Comparison of ENCODE assay signal across 2 cellular contexts in the genomic region with DNA sequence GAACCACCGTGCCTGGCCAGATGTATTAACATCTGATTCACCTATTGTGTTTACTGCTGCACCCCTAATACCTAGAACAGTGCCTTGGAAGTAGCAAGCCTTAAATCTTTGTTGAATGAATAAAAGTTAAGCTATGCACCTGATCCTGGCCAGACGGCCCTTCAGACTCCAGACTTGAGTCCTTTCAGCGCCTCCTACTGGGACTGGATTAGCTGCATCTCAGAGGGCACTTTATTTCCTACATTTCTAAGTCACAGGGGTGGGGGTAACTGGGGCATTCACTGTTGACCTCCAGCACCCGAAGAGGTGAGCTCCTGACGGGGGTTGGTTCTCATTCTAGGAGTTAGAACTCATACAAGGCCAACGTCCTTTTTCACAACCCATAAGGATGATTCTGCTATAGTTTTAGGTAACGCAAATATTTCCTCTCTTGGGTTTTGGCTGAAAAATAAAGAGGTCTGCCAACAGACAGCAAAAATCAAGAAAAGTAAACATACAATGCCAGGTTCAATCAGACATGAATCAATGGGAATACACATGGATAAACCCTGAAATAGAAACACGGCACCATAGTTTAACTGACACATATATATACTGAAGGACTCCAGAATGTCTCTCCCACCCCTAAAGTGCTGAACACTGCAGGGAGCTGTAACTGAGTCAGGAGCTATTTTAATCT.
TF ChIP-seq lines count a peak whose summit lies in the region.

No MANE protein-coding gene starts in this region.

TF ChIP-seq in HEK293, 187 proteins besides CTCF, POLR2A, EP300 and RAD21:
- TF ChIP-seq ZNF354C (tag by site-specific recombination; IDR thresholded peaks at IDR 0.05; ENCODE audit: borderline replicate concordance, low read depth) (no peak), ZNF654 (tag by site-specific recombination; IDR thresholded peaks at IDR 0.05; ENCODE audit: low read depth) (peak; percentile 23)

TF ChIP-seq in K562, 482 proteins besides CTCF, POLR2A, EP300 and RAD21 (continued from another document):
- TF ChIP-seq, protein P1, sequence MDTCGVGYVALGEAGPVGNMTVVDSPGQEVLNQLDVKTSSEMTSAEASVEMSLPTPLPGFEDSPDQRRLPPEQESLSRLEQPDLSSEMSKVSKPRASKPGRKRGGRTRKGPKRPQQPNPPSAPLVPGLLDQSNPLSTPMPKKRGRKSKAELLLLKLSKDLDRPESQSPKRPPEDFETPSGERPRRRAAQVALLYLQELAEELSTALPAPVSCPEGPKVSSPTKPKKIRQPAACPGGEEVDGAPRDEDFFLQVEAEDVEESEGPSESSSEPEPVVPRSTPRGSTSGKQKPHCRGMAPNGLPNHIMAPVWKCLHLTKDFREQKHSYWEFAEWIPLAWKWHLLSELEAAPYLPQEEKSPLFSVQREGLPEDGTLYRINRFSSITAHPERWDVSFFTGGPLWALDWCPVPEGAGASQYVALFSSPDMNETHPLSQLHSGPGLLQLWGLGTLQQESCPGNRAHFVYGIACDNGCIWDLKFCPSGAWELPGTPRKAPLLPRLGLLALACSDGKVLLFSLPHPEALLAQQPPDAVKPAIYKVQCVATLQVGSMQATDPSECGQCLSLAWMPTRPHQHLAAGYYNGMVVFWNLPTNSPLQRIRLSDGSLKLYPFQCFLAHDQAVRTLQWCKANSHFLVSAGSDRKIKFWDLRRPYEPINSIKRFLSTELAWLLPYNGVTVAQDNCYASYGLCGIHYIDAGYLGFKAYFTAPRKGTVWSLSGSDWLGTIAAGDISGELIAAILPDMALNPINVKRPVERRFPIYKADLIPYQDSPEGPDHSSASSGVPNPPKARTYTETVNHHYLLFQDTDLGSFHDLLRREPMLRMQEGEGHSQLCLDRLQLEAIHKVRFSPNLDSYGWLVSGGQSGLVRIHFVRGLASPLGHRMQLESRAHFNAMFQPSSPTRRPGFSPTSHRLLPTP (IDR thresholded peaks at IDR 0.05; ENCODE audit: borderline replicate concordance, extremely low read depth, insufficient read length) = peak; percentile 26
- TF ChIP-seq, protein P2, sequence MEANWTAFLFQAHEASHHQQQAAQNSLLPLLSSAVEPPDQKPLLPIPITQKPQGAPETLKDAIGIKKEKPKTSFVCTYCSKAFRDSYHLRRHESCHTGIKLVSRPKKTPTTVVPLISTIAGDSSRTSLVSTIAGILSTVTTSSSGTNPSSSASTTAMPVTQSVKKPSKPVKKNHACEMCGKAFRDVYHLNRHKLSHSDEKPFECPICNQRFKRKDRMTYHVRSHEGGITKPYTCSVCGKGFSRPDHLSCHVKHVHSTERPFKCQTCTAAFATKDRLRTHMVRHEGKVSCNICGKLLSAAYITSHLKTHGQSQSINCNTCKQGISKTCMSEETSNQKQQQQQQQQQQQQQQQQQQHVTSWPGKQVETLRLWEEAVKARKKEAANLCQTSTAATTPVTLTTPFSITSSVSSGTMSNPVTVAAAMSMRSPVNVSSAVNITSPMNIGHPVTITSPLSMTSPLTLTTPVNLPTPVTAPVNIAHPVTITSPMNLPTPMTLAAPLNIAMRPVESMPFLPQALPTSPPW (CRISPR knock-in tag; IDR thresholded peaks at IDR 0.05) = peak; percentile 49
- TF ChIP-seq ETV5 (CRISPR knock-in tag; IDR thresholded peaks at IDR 0.05; ENCODE audit: low read depth) (no peak), TARDBP (IDR thresholded peaks at IDR 0.05) (0 out of 2 replicates have a peak, but pooled peaks have one; percentile 29), HMGN3 (IDR thresholded peaks at IDR 0.05; ENCODE audit: borderline replicate concordance, extremely low read depth, insufficient read length, low read depth, low read length) (no peak), ZNF263 (CRISPR knock-in tag; IDR thresholded peaks at IDR 0.05; ENCODE audit: borderline replicate concordance) (no peak), ZNF24 (IDR thresholded peaks at IDR 0.05) (no peak), FOS (IDR thresholded peaks at IDR 0.05; ENCODE audit: extremely low read depth, insufficient read length) (no peak), ATF7 (IDR thresholded peaks at IDR 0.05) (no peak), TGIF2 (CRISPR knock-in tag; IDR thresholded peaks at IDR 0.05) (no peak), FOXJ2 (tag; IDR thresholded peaks at IDR 0.05) (no peak), RBM39 (optimal IDR thresholded peaks at IDR 0.05; ENCODE audit: low read depth, low read length) (no peak), ZFX (CRISPR knock-in tag; IDR thresholded peaks at IDR 0.05) (no peak), MYNN (IDR thresholded peaks at IDR 0.05) (0 out of 2 replicates have a peak, but pooled peaks have one; percentile 34), MYNN (CRISPR knock-in tag; IDR thresholded peaks at IDR 0.05) (no peak), ARID1B (IDR thresholded peaks at IDR 0.05) (0 out of 2 replicates have a peak, but pooled peaks have one; percentile 12), TBL1XR1 (IDR thresholded peaks at IDR 0.05; ENCODE audit: low read length in 2 of 2) (peak in 1 of 2 experiments; percentile 57; a peak in 1 of 4 replicates), SOX6 (IDR thresholded peaks at IDR 0.05) (peak; percentile 16; the same call in 1 of the 2 replicates), ZNF764 (CRISPR knock-in tag; IDR thresholded peaks at IDR 0.05; ENCODE audit: low read depth) (peak; percentile 93), BRF1 (IDR thresholded peaks at IDR 0.05; ENCODE audit: borderline replicate concordance, extremely low read depth, insufficient read length) (no peak), SAFB2 (IDR thresholded peaks at IDR 0.05; ENCODE audit: borderline replicate concordance, low read depth, low read length, severe bottlenecking) (no peak), RB1 (IDR thresholded peaks at IDR 0.05; ENCODE audit: low read depth) (0 out of 2 replicates have a peak, but pooled peaks have one; percentile 29), JUND (IDR thresholded peaks at IDR 0.05; ENCODE audit: borderline replicate concordance, low read depth, low read length) (0 out of 2 replicates have a peak, but pooled peaks have one; percentile 35), JUND (tag; IDR thresholded peaks at IDR 0.05; ENCODE audit: borderline replicate concordance, low read depth, low read length) (no peak; the same call in 2 of the 3 replicates), GATAD2B (IDR thresholded peaks at IDR 0.05; ENCODE audit: borderline replicate concordance) (0 out of 2 replicates have a peak, but pooled peaks have one; percentile 39), BHLHE40 (IDR thresholded peaks at IDR 0.05; ENCODE audit: low read length) (0 out of 2 replicates have a peak, but pooled peaks have one; percentile 19), DIDO1 (tag; IDR thresholded peaks at IDR 0.05; ENCODE audit: low read depth) (no peak), MYC (IDR thresholded peaks at IDR 0.05; ENCODE audit: low read depth, low read length) (peak; percentile 27; the same call in 1 of the 2 replicates), MYC (CRISPR knock-in tag; IDR thresholded peaks at IDR 0.05; ENCODE audit: borderline replicate concordance, low read depth) (no peak), RCOR1 (IDR thresholded peaks at IDR 0.05; ENCODE audit: borderline replicate concordance in 1 of 2, low read depth in 2 of 2, low read length in 2 of 2) (peak in 1 of 2 experiments; percentile 27; a peak in 1 of 4 replicates), CREB1 (IDR thresholded peaks at IDR 0.05) (0 out of 2 replicates have a peak, but pooled peaks have one; percentile 14), CREB1 (CRISPR knock-in tag; IDR thresholded peaks at IDR 0.05) (no peak), EHMT2 (IDR thresholded peaks at IDR 0.05) (no peak), MAZ (CRISPR knock-in tag; conservative IDR thresholded peaks at IDR 0.05 in 1 of 2, IDR thresholded peaks at IDR 0.05 in 1 of 2) (0 out of 4 replicates have a peak, but pooled peaks of 1 of the 2 experiments have one; percentile 17)
- TF ChIP-seq, protein P3, sequence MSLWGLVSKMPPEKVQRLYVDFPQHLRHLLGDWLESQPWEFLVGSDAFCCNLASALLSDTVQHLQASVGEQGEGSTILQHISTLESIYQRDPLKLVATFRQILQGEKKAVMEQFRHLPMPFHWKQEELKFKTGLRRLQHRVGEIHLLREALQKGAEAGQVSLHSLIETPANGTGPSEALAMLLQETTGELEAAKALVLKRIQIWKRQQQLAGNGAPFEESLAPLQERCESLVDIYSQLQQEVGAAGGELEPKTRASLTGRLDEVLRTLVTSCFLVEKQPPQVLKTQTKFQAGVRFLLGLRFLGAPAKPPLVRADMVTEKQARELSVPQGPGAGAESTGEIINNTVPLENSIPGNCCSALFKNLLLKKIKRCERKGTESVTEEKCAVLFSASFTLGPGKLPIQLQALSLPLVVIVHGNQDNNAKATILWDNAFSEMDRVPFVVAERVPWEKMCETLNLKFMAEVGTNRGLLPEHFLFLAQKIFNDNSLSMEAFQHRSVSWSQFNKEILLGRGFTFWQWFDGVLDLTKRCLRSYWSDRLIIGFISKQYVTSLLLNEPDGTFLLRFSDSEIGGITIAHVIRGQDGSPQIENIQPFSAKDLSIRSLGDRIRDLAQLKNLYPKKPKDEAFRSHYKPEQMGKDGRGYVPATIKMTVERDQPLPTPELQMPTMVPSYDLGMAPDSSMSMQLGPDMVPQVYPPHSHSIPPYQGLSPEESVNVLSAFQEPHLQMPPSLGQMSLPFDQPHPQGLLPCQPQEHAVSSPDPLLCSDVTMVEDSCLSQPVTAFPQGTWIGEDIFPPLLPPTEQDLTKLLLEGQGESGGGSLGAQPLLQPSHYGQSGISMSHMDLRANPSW (CRISPR knock-in tag; IDR thresholded peaks at IDR 0.05) = peak; percentile 54; the same call in 1 of the 2 replicates
- TF ChIP-seq, protein P4, sequence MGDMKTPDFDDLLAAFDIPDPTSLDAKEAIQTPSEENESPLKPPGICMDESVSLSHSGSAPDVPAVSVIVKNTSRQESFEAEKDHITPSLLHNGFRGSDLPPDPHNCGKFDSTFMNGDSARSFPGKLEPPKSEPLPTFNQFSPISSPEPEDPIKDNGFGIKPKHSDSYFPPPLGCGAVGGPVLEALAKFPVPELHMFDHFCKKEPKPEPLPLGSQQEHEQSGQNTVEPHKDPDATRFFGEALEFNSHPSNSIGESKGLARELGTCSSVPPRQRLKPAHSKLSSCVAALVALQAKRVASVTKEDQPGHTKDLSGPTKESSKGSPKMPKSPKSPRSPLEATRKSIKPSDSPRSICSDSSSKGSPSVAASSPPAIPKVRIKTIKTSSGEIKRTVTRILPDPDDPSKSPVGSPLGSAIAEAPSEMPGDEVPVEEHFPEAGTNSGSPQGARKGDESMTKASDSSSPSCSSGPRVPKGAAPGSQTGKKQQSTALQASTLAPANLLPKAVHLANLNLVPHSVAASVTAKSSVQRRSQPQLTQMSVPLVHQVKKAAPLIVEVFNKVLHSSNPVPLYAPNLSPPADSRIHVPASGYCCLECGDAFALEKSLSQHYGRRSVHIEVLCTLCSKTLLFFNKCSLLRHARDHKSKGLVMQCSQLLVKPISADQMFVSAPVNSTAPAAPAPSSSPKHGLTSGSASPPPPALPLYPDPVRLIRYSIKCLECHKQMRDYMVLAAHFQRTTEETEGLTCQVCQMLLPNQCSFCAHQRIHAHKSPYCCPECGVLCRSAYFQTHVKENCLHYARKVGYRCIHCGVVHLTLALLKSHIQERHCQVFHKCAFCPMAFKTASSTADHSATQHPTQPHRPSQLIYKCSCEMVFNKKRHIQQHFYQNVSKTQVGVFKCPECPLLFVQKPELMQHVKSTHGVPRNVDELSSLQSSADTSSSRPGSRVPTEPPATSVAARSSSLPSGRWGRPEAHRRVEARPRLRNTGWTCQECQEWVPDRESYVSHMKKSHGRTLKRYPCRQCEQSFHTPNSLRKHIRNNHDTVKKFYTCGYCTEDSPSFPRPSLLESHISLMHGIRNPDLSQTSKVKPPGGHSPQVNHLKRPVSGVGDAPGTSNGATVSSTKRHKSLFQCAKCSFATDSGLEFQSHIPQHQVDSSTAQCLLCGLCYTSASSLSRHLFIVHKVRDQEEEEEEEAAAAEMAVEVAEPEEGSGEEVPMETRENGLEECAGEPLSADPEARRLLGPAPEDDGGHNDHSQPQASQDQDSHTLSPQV (IDR thresholded peaks at IDR 0.05) = 0 out of 2 replicates have a peak, but pooled peaks have one; percentile 35
- TF ChIP-seq, protein P5, sequence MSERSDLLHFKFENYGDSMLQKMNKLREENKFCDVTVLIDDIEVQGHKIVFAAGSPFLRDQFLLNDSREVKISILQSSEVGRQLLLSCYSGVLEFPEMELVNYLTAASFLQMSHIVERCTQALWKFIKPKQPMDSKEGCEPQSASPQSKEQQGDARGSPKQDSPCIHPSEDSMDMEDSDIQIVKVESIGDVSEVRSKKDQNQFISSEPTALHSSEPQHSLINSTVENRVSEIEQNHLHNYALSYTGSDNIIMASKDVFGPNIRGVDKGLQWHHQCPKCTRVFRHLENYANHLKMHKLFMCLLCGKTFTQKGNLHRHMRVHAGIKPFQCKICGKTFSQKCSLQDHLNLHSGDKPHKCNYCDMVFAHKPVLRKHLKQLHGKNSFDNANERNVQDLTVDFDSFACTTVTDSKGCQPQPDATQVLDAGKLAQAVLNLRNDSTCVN (CRISPR knock-in tag; IDR thresholded peaks at IDR 0.05) = no peak
- TF ChIP-seq, protein P6, sequence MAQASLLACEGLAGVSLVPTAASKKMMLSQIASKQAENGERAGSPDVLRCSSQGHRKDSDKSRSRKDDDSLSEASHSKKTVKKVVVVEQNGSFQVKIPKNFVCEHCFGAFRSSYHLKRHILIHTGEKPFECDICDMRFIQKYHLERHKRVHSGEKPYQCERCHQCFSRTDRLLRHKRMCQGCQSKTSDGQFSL (CRISPR knock-in tag; IDR thresholded peaks at IDR 0.05) = peak; percentile 77
- TF ChIP-seq, protein P6 (tag; IDR thresholded peaks at IDR 0.05) = no peak
- TF ChIP-seq, protein P7, sequence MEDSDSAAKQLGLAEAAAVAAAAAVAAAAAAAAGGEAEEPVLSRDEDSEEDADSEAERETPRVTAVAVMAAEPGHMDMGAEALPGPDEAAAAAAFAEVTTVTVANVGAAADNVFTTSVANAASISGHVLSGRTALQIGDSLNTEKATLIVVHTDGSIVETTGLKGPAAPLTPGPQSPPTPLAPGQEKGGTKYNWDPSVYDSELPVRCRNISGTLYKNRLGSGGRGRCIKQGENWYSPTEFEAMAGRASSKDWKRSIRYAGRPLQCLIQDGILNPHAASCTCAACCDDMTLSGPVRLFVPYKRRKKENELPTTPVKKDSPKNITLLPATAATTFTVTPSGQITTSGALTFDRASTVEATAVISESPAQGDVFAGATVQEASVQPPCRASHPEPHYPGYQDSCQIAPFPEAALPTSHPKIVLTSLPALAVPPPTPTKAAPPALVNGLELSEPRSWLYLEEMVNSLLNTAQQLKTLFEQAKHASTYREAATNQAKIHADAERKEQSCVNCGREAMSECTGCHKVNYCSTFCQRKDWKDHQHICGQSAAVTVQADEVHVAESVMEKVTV (CRISPR knock-in tag; IDR thresholded peaks at IDR 0.05) = peak; percentile 76
TF ChIP-seq in K562: peak in this region for 21.
